Comparison of ENCODE assay signal across 19 cellular contexts in genomic region chr1:40081874-40082273, GRCh38. TPM values are rescaled to one million over a fixed set of nuclear protein-coding genes. Genes with fewer than 3 reads are reported as not detected.
A peak's percentile ranks its signal among the peaks of the same experiment; 100 is the strongest.
DNase-seq lines count a peak whose midpoint lies in the region; ATAC-seq and TF ChIP-seq lines count a peak whose summit lies in the region.
"Had no signal": no experiment of that assay in that cellular context is flagged by ENCODE, and none has a peak within 500 bp of the region (broad histone marks: within the 10 kb centered on the region; RNA-seq: fewer than 3 reads in every experiment).

No MANE protein-coding gene starts in this region.

- H3K4me3 ChIP-seq in tibial nerve, result no peak overlapping the region
- no peak overlapping the region for H3K4me3 ChIP-seq in CD4-positive, alpha-beta memory T cell (ENCODE audit: low read length in 2 of 2)
- H3K4me3 ChIP-seq: A549, GM12878 had no signal

- H3K36me3 Mint-ChIP-seq in activated T-cell treated with anti-CD3 and anti-CD28 coated beads, Interleukin-2, amount 50 U/mL, for 72 hours (ENCODE audit: insufficient read depth in 2 of 2), result peaks cover 4 to 7% of the 10 kb centered on the region in 2 donors
- peaks cover 36% of the 10 kb centered on the region for H3K36me3 Mint-ChIP-seq in activated T-cell treated with anti-CD3 and anti-CD28 coated beads, Interleukin-2, amount 50 U/mL, for 4 hours (ENCODE audit: insufficient read depth)
- peaks cover 52% of the 10 kb centered on the region for H3K36me3 Mint-ChIP-seq in stimulated activated memory B cell treated with anti-CD40 and anti-IgM and Interleukin-4, amounts not matched to agents 10 μg/mL and 1 μg/mL and 100 μg/mL, for 72 hours
- peaks cover 49 to 66% of the 10 kb centered on the region in 2 donors for H3K36me3 Mint-ChIP-seq in CD4-positive, alpha-beta memory T cell

- no peak for DNase-seq in activated T-cell treated with anti-CD3 and anti-CD28 coated beads, Interleukin-2, amount 50 U/mL, for 72 hours
- DNase-seq in activated T-cell treated with anti-CD3 and anti-CD28 coated beads, Interleukin-2, amount 50 U/mL, for 4 hours, result no peak
- DNase-seq in SKM-1 treated with dmso at 0.1 percent for 144 hours (lab: John Stamatoyannopoulos, UW; ENCODE audit: unreplicated experiment) (peak; percentile 39), medulla oblongata (ENCODE audit: extremely low spot score) (peak; percentile 45), tibial nerve (ENCODE audit: low spot score in 2 of 2) (no peak)
- DNase-seq in CD4-positive, alpha-beta memory T cell, result no peak
- DNase-seq: AML-193; CD8-positive, alpha-beta memory T cell; COR-L47; DMS 273 treated with DMSO at 0.1 percent for 48 hours; DMS53; DND-41; EL; H9 had no signal

- CTCF ChIA-PET in CD4-positive, alpha-beta memory T cell (lab: Charles Lee; ENCODE audit: partially characterized antibody), result interaction anchor here (0.8 to 2.7 kb wide), 3 partner anchors 9 to 71 kb away, joined by 4 to 8 read pairs (median 4); no protein-coding TSS in a partner anchor

- no peaks in the 10 kb centered on the region for H3K9me3 Mint-ChIP-seq in activated T-cell treated with anti-CD3 and anti-CD28 coated beads, Interleukin-2, amount 50 U/mL, for 72 hours
- H3K9me3 Mint-ChIP-seq in activated T-cell treated with anti-CD3 and anti-CD28 coated beads, Interleukin-2, amount 50 U/mL, for 4 hours, result no peaks in the 10 kb centered on the region
- H3K9me3 Mint-ChIP-seq in stimulated activated memory B cell treated with anti-CD40 and anti-IgM and Interleukin-4, amounts not matched to agents 10 μg/mL and 1 μg/mL and 100 μg/mL, for 72 hours, result no peaks in the 10 kb centered on the region
- no peaks in the 10 kb centered on the region for H3K9me3 Mint-ChIP-seq in CD4-positive, alpha-beta memory T cell
- H3K9me3 Mint-ChIP-seq: CD8-positive, alpha-beta memory T cell; H9 had no signal

- H3K27me3 ChIP-seq in tibial nerve, result no peaks in the 10 kb centered on the region
- H3K27me3 ChIP-seq in CD4-positive, alpha-beta memory T cell (ENCODE audit: insufficient read depth, low read length), result no peaks in the 10 kb centered on the region

- POLR2A ChIA-PET in CD4-positive, alpha-beta memory T cell (lab: Charles Lee; ENCODE audit: partially characterized antibody), result no interaction called here

- H3K4me1 ChIP-seq in tibial nerve, result peaks cover 0 to 22% (median 7%) of the 10 kb centered on the region in 4 donors
- no peaks in the 10 kb centered on the region for H3K4me1 ChIP-seq in CD4-positive, alpha-beta memory T cell (ENCODE audit: insufficient read depth, low read length)
- H3K4me1 ChIP-seq: A549 had no signal

- ATAC-seq in activated T-cell treated with anti-CD3 and anti-CD28 coated beads, Interleukin-2, amount 50 U/mL, for 72 hours (replicated peaks in 1 of 2), result no peak
- ATAC-seq in activated T-cell treated with anti-CD3 and anti-CD28 coated beads, Interleukin-2, amount 50 U/mL, for 4 hours, result no peak
- no peak for ATAC-seq in stimulated activated memory B cell treated with anti-CD40 and anti-IgM and Interleukin-4, amounts not matched to agents 10 μg/mL and 1 μg/mL and 100 μg/mL, for 72 hours
- ATAC-seq: A549, GM12878 had no signal

- peak overlapping the region; percentile 61 for H3K27ac Mint-ChIP-seq in activated T-cell treated with anti-CD3 and anti-CD28 coated beads, Interleukin-2, amount 50 U/mL, for 72 hours
- no peak overlapping the region for H3K27ac Mint-ChIP-seq in stimulated activated memory B cell treated with anti-CD40 and anti-IgM and Interleukin-4, amounts not matched to agents 10 μg/mL and 1 μg/mL and 100 μg/mL, for 72 hours
- peak overlapping the region in 2 of 7 donors; percentile 21 to 36 for H3K27ac Mint-ChIP-seq in CD4-positive, alpha-beta memory T cell
- H3K27ac Mint-ChIP-seq: H9 had no signal

- peaks cover 7% of the 10 kb centered on the region for H3K4me1 Mint-ChIP-seq in activated T-cell treated with anti-CD3 and anti-CD28 coated beads, Interleukin-2, amount 50 U/mL, for 72 hours (ENCODE audit: low read depth)
- peaks cover 9% of the 10 kb centered on the region for H3K4me1 Mint-ChIP-seq in activated T-cell treated with anti-CD3 and anti-CD28 coated beads, Interleukin-2, amount 50 U/mL, for 4 hours (ENCODE audit: low read depth)
- peaks cover 13% of the 10 kb centered on the region for H3K4me1 Mint-ChIP-seq in stimulated activated memory B cell treated with anti-CD40 and anti-IgM and Interleukin-4, amounts not matched to agents 10 μg/mL and 1 μg/mL and 100 μg/mL, for 72 hours
- peaks cover 7 to 22% (median 8%) of the 10 kb centered on the region in 4 donors for H3K4me1 Mint-ChIP-seq in CD4-positive, alpha-beta memory T cell
- H3K4me1 Mint-ChIP-seq: H9 had no signal

- peaks cover 0 to 35% (median 0%) of the 10 kb centered on the region in 3 donors for H3K36me3 ChIP-seq in tibial nerve
- H3K36me3 ChIP-seq in CD4-positive, alpha-beta memory T cell (ENCODE audit: insufficient read depth, low read length), result peaks cover 32% of the 10 kb centered on the region

- H3K27me3 Mint-ChIP-seq in activated T-cell treated with anti-CD3 and anti-CD28 coated beads, Interleukin-2, amount 50 U/mL, for 72 hours (ENCODE audit: low read depth), result no peaks in the 10 kb centered on the region
- H3K27me3 Mint-ChIP-seq in activated T-cell treated with anti-CD3 and anti-CD28 coated beads, Interleukin-2, amount 50 U/mL, for 4 hours (ENCODE audit: low read depth), result no peaks in the 10 kb centered on the region
- H3K27me3 Mint-ChIP-seq in stimulated activated memory B cell treated with anti-CD40 and anti-IgM and Interleukin-4, amounts not matched to agents 10 μg/mL and 1 μg/mL and 100 μg/mL, for 72 hours, result no peaks in the 10 kb centered on the region
- H3K27me3 Mint-ChIP-seq in CD4-positive, alpha-beta memory T cell, result no peaks in the 10 kb centered on the region
- H3K27me3 Mint-ChIP-seq: CD8-positive, alpha-beta memory T cell had no signal

- no peak for TF ChIP-seq EP300 in tibial nerve (IDR thresholded peaks at IDR 0.05)

- intact Hi-C loops in CD4-positive, alpha-beta memory T cell (cut with micrococcal nuclease), result no loop called here

- no peak for TF ChIP-seq CTCF in tibial nerve (IDR thresholded peaks at IDR 0.05)

- no peaks in the 10 kb centered on the region for H3K9me3 ChIP-seq in tibial nerve
- H3K9me3 ChIP-seq in CD4-positive, alpha-beta memory T cell (ENCODE audit: control insufficient read depth in 1 of 2, low read length in 2 of 2), result no peaks in the 10 kb centered on the region
- H3K9me3 ChIP-seq: A549 had no signal

- TF ChIP-seq POLR2A in tibial nerve (IDR thresholded peaks at IDR 0.05), result no peak

- H3K4me3 Mint-ChIP-seq in activated T-cell treated with anti-CD3 and anti-CD28 coated beads, Interleukin-2, amount 50 U/mL, for 72 hours, result no peak overlapping the region
- no peak overlapping the region for H3K4me3 Mint-ChIP-seq in activated T-cell treated with anti-CD3 and anti-CD28 coated beads, Interleukin-2, amount 50 U/mL, for 4 hours
- H3K4me3 Mint-ChIP-seq in stimulated activated memory B cell treated with anti-CD40 and anti-IgM and Interleukin-4, amounts not matched to agents 10 μg/mL and 1 μg/mL and 100 μg/mL, for 72 hours, result no peak overlapping the region
- H3K4me3 Mint-ChIP-seq in CD4-positive, alpha-beta memory T cell, result no peak overlapping the region
- H3K4me3 Mint-ChIP-seq: CD8-positive, alpha-beta memory T cell; H9 had no signal

- 62 to 79% methylated on average over 7 of the region's 7 CpGs for WGBS in tibial nerve, 2 donors

- H3K27ac ChIP-seq in tibial nerve, result peak overlapping the region in 1 of 4 donors; percentile 45
- no peak overlapping the region for H3K27ac ChIP-seq in CD4-positive, alpha-beta memory T cell (ENCODE audit: low read depth, low read length)
- H3K27ac ChIP-seq: 22Rv1, A549, C4-2B had no signal

RNA-seq across cellular contexts. Expression of gene PPT1, which starts 15.2 kb away (rescaled TPM):
- 10 to 100 TPM; 52.6 to 53.2 TPM for total RNA-seq in activated T-cell treated with anti-CD3 and anti-CD28 coated beads, Interleukin-2, amount 50 U/mL, for 72 hours
- 100 to 1,000 TPM in 2 of 3 donors, 10 to 100 TPM in 1; 96.8 to 118 (median 109) TPM for total RNA-seq in activated T-cell treated with anti-CD3 and anti-CD28 coated beads, Interleukin-2, amount 50 U/mL, for 4 hours
- total RNA-seq in tibial nerve, result 10 to 100 TPM; 52.8 to 88.5 (median 58.7) TPM
- total RNA-seq in CD4-positive, alpha-beta memory T cell, result 10 to 100 TPM; 56.7 to 64.8 TPM
- polyA plus RNA-seq in CD4-positive, alpha-beta memory T cell, result 100 to 1,000 TPM; 175 to 292 TPM

RNA-seq across cellular contexts. Expression of gene CAP1, which starts 41.3 kb away (rescaled TPM):
- total RNA-seq in activated T-cell treated with anti-CD3 and anti-CD28 coated beads, Interleukin-2, amount 50 U/mL, for 72 hours, result 100 to 1,000 TPM; 401 to 411 TPM
- total RNA-seq in activated T-cell treated with anti-CD3 and anti-CD28 coated beads, Interleukin-2, amount 50 U/mL, for 4 hours, result 100 to 1,000 TPM; 349 to 426 (median 389) TPM
- total RNA-seq in tibial nerve, result 100 to 1,000 TPM; 210 to 281 (median 227) TPM
- 100 to 1,000 TPM; 285 to 305 TPM for total RNA-seq in CD4-positive, alpha-beta memory T cell
- 100 to 1,000 TPM; 629 to 725 TPM for polyA plus RNA-seq in CD4-positive, alpha-beta memory T cell

Comparison
In these comparisons a context has a peak if more than half of its experiments do, and no peak if none do; other contexts are left out.
1. DNase-seq: peak in SKM-1 treated with dmso at 0.1 percent for 144 hours (single experiment) and medulla oblongata (single experiment); none in activated T-cell treated with anti-CD3 and anti-CD28 coated beads, Interleukin-2, amount 50 U/mL, for 72 hours (0 of 2), activated T-cell treated with anti-CD3 and anti-CD28 coated beads, Interleukin-2, amount 50 U/mL, for 4 hours (single experiment), tibial nerve (0 of 2) and CD4-positive, alpha-beta memory T cell (0 of 5).